8 cellular contexts compared by ENCODE assay signal in genomic region chr2:28423856-28424605, GRCh38. TPM values are rescaled to one million over a fixed set of nuclear protein-coding genes. Genes with fewer than 3 reads are reported as not detected.
A peak's percentile ranks its signal among the peaks of the same experiment; 100 is the strongest.
DNase-seq lines count a peak whose midpoint lies in the region; ATAC-seq and TF ChIP-seq lines count a peak whose summit lies in the region.

No MANE protein-coding gene starts in this region.

- H3K36me3 ChIP-seq in OCI-LY3 (replicated peaks; ENCODE audit: low read depth, low read length) (no peaks in the 10 kb centered on the region), body of pancreas (replicated peaks in 1 of 2; ENCODE audit: insufficient read depth in 1 of 2, low read depth in 2 of 2) (no peaks in the 10 kb centered on the region), osteoblast (ENCODE audit: insufficient read depth, low read length) (peaks cover 16% of the 10 kb centered on the region)

- H3K79me2 ChIP-seq in OCI-LY3 (ENCODE audit: low read length), result no peaks in the 10 kb centered on the region
- H3K79me2 ChIP-seq in osteoblast (ENCODE audit: insufficient read depth, low read length), result peaks cover 4% of the 10 kb centered on the region

- peak; percentile 41 for ATAC-seq in body of pancreas

- H3K4me2 ChIP-seq in OCI-LY3 (ENCODE audit: low read length) (peak overlapping the region; percentile 20; the same call in 1 of the 2 replicates), osteoblast (ENCODE audit: insufficient read depth, low read length) (no peak overlapping the region)

- no peak overlapping the region for H3K27ac ChIP-seq in OCI-LY3 (ENCODE audit: low read length)
- H3K27ac ChIP-seq in body of pancreas, result peak overlapping the region in 2 of 4 donors; percentile 6 to 44
- peak overlapping the region; percentile 26 for H3K27ac ChIP-seq in osteoblast (ENCODE audit: low read depth, low read length)

- TF ChIP-seq CTCF in OCI-LY3 (IDR thresholded peaks at IDR 0.05; ENCODE audit: low read depth, low read length) (no peak), body of pancreas (IDR thresholded peaks at IDR 0.05) (no peak), osteoblast (IDR thresholded peaks at IDR 0.05; ENCODE audit: extremely low read depth, low read depth, low read length) (no peak)

- H3K27me3 ChIP-seq in OCI-LY3 (ENCODE audit: low read depth, low read length), result peaks cover 5% of the 10 kb centered on the region; the same call in 1 of the 2 replicates
- H3K27me3 ChIP-seq in body of pancreas, result no peaks in the 10 kb centered on the region
- no peaks in the 10 kb centered on the region for H3K27me3 ChIP-seq in osteoblast (ENCODE audit: insufficient read depth, low read length)

- no peak for TF ChIP-seq POLR2A in body of pancreas (IDR thresholded peaks at IDR 0.05)

- peaks cover 9% of the 10 kb centered on the region; the same call in 1 of the 2 replicates for H3K4me1 ChIP-seq in OCI-LY3 (ENCODE audit: low read length)
- peaks cover 18% of the 10 kb centered on the region for H3K4me1 ChIP-seq in body of pancreas
- peaks cover 20% of the 10 kb centered on the region for H3K4me1 ChIP-seq in osteoblast (ENCODE audit: insufficient read depth, low read length)

- intact Hi-C loops in body of pancreas (cut with DNase I), result no loop called here

- 8 to 11% methylated on average over 7 of the region's 7 CpGs for WGBS in body of pancreas, 2 donors

- H3K4me3 ChIP-seq in OCI-LY3 (ENCODE audit: low read length), result no peak overlapping the region
- H3K4me3 ChIP-seq in body of pancreas, result no peak overlapping the region
- H3K4me3 ChIP-seq in osteoblast (ENCODE audit: insufficient read depth, low read length), result no peak overlapping the region

- in situ Hi-C loops in ACHN (cut with HindIII; ENCODE audit: low pct_ligation_motif_present, low pct_unique_long_range_greater_than_20kb, low sequenced_read_pairs), result no loop called here

- no peak overlapping the region for H3K9ac ChIP-seq in OCI-LY3 (ENCODE audit: low read length)

- H3K9me3 ChIP-seq in OCI-LY3 (ENCODE audit: insufficient read depth, low read length), result no peaks in the 10 kb centered on the region
- no peaks in the 10 kb centered on the region for H3K9me3 ChIP-seq in body of pancreas
- no peaks in the 10 kb centered on the region for H3K9me3 ChIP-seq in osteoblast (ENCODE audit: low read depth, low read length)

- no peaks in the 10 kb centered on the region for H4K20me1 ChIP-seq in OCI-LY3 (ENCODE audit: insufficient read depth, low read length)
- peaks cover 18% of the 10 kb centered on the region for H4K20me1 ChIP-seq in osteoblast (ENCODE audit: insufficient read depth, low read length)

- peak; percentile 68 for DNase-seq in GDM1 (lab: John Stamatoyannopoulos, UW)
- peak in 2 of 4 donors; percentile 22 to 47 for DNase-seq in body of pancreas
- DNase-seq in osteoblast (ENCODE audit: insufficient read length, low spot score, missing footprints), result no peak
- DNase-seq in iPS-NIHi11 (ENCODE audit: low spot score), result no peak
- DNase-seq in HPDE6-E6E7 (ENCODE audit: extremely low spot score), result no peak
- no peak for DNase-seq in stimulated activated CD4-positive, alpha-beta T cell treated with anti-CD3 and anti-CD28 coated beads, Interleukin-4, amount 100 ng/mL, for 1 hour
- no peak for DNase-seq in ACHN

- H2AFZ ChIP-seq in OCI-LY3 (ENCODE audit: low read depth, low read length) (peak overlapping the region; percentile 60; the same call in 1 of the 2 replicates), osteoblast (ENCODE audit: low read length) (no peak overlapping the region)

RNA-seq across cellular contexts. Expression of gene FOSL2, which starts 31.4 kb away (rescaled TPM):
- 10 to 100 TPM; 27.5 to 33.9 TPM for total RNA-seq in body of pancreas
- 64.5 and 86.9 TPM in 2 replicates for total RNA-seq in osteoblast
